ENCODE assay signal across 1 cellular context in the genomic region with DNA sequence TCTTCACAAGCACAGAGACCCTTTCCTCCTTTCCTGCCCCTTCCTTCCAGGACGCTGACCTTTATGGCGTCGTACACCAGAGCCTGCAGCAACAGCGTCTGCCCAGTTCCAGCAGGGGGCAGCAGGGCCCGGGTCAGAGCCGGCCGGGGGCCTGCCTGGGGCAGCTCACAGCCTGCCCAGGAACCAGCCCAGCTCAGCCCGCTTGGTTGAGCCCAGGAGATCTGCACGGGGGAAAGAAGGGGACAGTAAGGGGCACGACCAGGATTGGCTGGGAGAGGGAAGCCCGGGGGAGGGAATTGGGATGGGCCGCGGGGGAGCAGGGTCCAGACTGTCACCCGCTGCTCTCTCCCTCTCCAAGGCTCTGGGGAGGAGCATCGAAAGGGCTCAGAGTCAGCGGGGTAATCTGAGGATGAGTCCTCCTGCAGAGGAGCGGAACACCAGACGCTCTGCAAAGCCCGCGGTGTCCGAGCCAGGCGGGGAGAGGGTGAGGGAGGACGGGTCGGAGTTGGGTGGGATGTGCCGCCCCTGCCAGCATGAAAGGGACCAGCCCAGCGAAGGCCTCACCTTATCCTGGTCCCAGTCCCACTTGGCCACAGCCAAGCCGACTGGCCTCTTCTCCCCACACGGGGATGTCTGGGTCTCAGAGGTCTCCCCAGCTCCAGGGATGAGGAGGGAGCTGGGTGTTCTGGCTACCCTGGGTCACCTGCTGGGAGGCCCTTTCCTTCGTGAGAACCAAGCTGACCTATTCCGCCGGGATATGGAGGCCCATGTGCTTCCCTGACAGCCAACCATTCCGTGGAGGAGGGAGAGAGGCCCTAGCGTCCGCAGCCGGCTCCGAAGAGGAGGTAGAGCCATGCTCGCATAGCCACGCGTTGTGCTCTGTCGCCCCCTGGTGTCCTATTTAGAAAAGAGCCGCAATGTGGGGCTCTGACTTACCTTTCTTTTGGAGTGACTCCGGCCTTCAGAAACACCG.
TF ChIP-seq lines count a peak whose summit lies in the region.

No MANE protein-coding gene starts in this region.

TF ChIP-seq in WTC11, 78 proteins besides CTCF, POLR2A, EP300 and RAD21 (continued from another document):
- TF ChIP-seq ZNF423 (CRISPR knock-in tag; IDR thresholded peaks at IDR 0.05) (no peak), NR2C2 (CRISPR knock-in tag; IDR thresholded peaks at IDR 0.05) (no peak), FOXK1 (CRISPR knock-in tag; IDR thresholded peaks at IDR 0.05) (peak; percentile 52; the same call in 1 of the 2 replicates), RORB (CRISPR knock-in tag; IDR thresholded peaks at IDR 0.05) (no peak), PRRX2 (CRISPR knock-in tag; IDR thresholded peaks at IDR 0.05) (no peak), ZNF219 (CRISPR knock-in tag; IDR thresholded peaks at IDR 0.05; ENCODE audit: borderline replicate concordance) (no peak), CREB1 (CRISPR knock-in tag; IDR thresholded peaks at IDR 0.05) (no peak), TEAD4 (CRISPR knock-in tag; IDR thresholded peaks at IDR 0.05) (no peak), NFE2L1 (CRISPR knock-in tag; IDR thresholded peaks at IDR 0.05) (no peak; the same call in 1 of the 2 replicates)
- TF ChIP-seq, protein P1, sequence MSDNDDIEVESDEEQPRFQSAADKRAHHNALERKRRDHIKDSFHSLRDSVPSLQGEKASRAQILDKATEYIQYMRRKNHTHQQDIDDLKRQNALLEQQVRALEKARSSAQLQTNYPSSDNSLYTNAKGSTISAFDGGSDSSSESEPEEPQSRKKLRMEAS (CRISPR knock-in tag; IDR thresholded peaks at IDR 0.05) = peak; percentile 92
- TF ChIP-seq, protein P2, sequence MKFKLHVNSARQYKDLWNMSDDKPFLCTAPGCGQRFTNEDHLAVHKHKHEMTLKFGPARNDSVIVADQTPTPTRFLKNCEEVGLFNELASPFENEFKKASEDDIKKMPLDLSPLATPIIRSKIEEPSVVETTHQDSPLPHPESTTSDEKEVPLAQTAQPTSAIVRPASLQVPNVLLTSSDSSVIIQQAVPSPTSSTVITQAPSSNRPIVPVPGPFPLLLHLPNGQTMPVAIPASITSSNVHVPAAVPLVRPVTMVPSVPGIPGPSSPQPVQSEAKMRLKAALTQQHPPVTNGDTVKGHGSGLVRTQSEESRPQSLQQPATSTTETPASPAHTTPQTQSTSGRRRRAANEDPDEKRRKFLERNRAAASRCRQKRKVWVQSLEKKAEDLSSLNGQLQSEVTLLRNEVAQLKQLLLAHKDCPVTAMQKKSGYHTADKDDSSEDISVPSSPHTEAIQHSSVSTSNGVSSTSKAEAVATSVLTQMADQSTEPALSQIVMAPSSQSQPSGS (CRISPR knock-in tag; IDR thresholded peaks at IDR 0.05; ENCODE audit: borderline replicate concordance, low read depth) = no peak
- TF ChIP-seq, protein P3, sequence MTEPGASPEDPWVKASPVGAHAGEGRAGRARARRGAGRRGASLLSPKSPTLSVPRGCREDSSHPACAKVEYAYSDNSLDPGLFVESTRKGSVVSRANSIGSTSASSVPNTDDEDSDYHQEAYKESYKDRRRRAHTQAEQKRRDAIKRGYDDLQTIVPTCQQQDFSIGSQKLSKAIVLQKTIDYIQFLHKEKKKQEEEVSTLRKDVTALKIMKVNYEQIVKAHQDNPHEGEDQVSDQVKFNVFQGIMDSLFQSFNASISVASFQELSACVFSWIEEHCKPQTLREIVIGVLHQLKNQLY (CRISPR knock-in tag; IDR thresholded peaks at IDR 0.05) = no peak
